In the genomic region with DNA sequence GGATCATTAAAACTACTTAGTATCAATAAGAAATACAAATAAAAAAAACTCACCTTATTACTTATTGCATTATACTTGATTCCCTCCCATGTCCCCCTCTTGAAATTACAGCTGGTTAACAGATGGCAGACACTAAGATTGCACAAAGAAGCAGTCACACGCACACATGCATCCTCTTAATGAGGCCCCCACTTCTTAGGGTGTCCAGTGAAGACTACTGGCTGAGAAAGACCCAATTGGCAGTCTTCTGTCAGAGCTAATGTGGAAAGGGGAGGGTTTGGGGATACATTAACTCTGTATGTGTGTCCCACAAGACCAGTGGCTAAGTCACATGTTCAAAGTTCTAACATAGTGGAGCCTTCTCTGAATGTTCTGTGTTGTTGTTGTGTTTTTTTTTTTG, we compare ENCODE assay signal across 18 cellular contexts.
DNase-seq lines count a peak whose midpoint lies in the region; TF ChIP-seq lines count a peak whose summit lies in the region.
"Had no signal": no experiment of that assay in that cellular context is flagged by ENCODE, and none has a peak within 500 bp of the region (broad histone marks: within the 10 kb centered on the region; RNA-seq: fewer than 3 reads in every experiment).

No MANE protein-coding gene starts in this region.

- TF ChIP-seq EP300 in SK-N-SH (IDR thresholded peaks at IDR 0.05; ENCODE audit: borderline replicate concordance in 1 of 2, low read depth in 1 of 2, low read length in 1 of 2): no peak

- CTCF ChIA-PET in SK-N-SH (lab: Yijun Ruan, JAX): interaction anchor here (1.3 to 2.1 kb wide), 3 partner anchors 11 to 74 kb away, joined by 4 to 7 read pairs (median 5); no protein-coding TSS in a partner anchor

- no peaks in the 10 kb centered on the region for H3K27me3 ChIP-seq in SJCRH30
- no peaks in the 10 kb centered on the region for H3K27me3 ChIP-seq in SK-N-SH (ENCODE audit: insufficient read depth)
- H3K27me3 ChIP-seq: BE2C; BLaER1 treated with 17β-estradiol and CSF1 and Interleukin-3, amounts not matched to agents 10 nM and 100 nM had no signal

- no peak overlapping the region for H3K9ac ChIP-seq in SK-N-SH
- H3K9ac ChIP-seq: BLaER1 treated with 17β-estradiol and CSF1 and Interleukin-3, amounts not matched to agents 10 nM and 100 nM had no signal

- H3K9me2 ChIP-seq in SK-N-SH: no peaks in the 10 kb centered on the region

- H4K20me1 ChIP-seq in SK-N-SH (ENCODE audit: insufficient read depth): no peaks in the 10 kb centered on the region
- H4K20me1 ChIP-seq: BLaER1 treated with 17β-estradiol and CSF1 and Interleukin-3, amounts not matched to agents 10 nM and 100 nM had no signal

- no peaks in the 10 kb centered on the region for H3F3A ChIP-seq in SK-N-SH (replicated peaks; ENCODE audit: insufficient read depth)

- POLR2A ChIA-PET in SK-N-SH (lab: Yijun Ruan, JAX): no interaction called here

- WGBS in SK-N-SH (ENCODE audit: low lambda C conversion rate): 67% methylated on average over 1 of the region's 1 CpG

- TF ChIP-seq CTCF in AG10803 (conservative IDR thresholded peaks at IDR 0.05; ENCODE audit: low read length): no peak
- TF ChIP-seq CTCF in SK-N-SH (IDR thresholded peaks at IDR 0.05): no peak

- H3K4me2 ChIP-seq in SK-N-SH: no peak overlapping the region
- H3K4me2 ChIP-seq: BLaER1 treated with 17β-estradiol and CSF1 and Interleukin-3, amounts not matched to agents 10 nM and 100 nM; GM23338 had no signal

- H3K4me1 ChIP-seq in SJCRH30 (no peaks in the 10 kb centered on the region), SK-N-SH (ENCODE audit: control insufficient read depth in 1 of 2, insufficient read depth in 2 of 2, low read depth in 1 of 2, low read length in 1 of 2) (peaks cover 0 to 14% of the 10 kb centered on the region in 2 experiments; a peak in 2 of 4 replicates)
- H3K4me1 ChIP-seq: BE2C; BLaER1 treated with 17β-estradiol and CSF1 and Interleukin-3, amounts not matched to agents 10 nM and 100 nM had no signal

- H3K9me3 ChIP-seq in SJCRH30 (replicated peaks) (no peaks in the 10 kb centered on the region), SK-N-SH (no peaks in the 10 kb centered on the region; the same call in 1 of the 2 replicates)
- H3K9me3 ChIP-seq: BE2C had no signal

- peak; percentile 78 for DNase-seq in AG10803 (ENCODE audit: low read depth)
- DNase-seq in NCI-H2171 (lab: John Stamatoyannopoulos, UW): peak; percentile 75
- peak; percentile 93 for DNase-seq in NCI-H524 treated with DMSO at 0.1 percent for 48 hours (lab: John Stamatoyannopoulos, UW)
- DNase-seq in NCI-H82 treated with DMSO at 0.1 percent for 48 hours (lab: John Stamatoyannopoulos, UW; ENCODE audit: unreplicated experiment): peak; percentile 28
- DNase-seq in stimulated activated CD4-positive, alpha-beta T cell treated with anti-CD3 and anti-CD28 coated beads, Interleukin-4, amount 100 ng/mL, for 4 hours: no peak
- no peak for DNase-seq in Kasumi-1 (lab: John Stamatoyannopoulos, UW)
- no peak for DNase-seq in SJCRH30
- no peak for DNase-seq in SK-N-SH
- DNase-seq: AML-193; BE2C; CD4-positive, alpha-beta T cell; CD8-positive, alpha-beta memory T cell; DMS153; DND-41; H9 had no signal

- no peak overlapping the region for H3K4me3 ChIP-seq in AG10803 (ENCODE audit: low read length)
- H3K4me3 ChIP-seq in SJCRH30: no peak overlapping the region
- no peak overlapping the region for H3K4me3 ChIP-seq in SK-N-SH (ENCODE audit: low read depth in 2 of 2, low read length in 1 of 2)
- H3K4me3 ChIP-seq: BLaER1 treated with 17β-estradiol and CSF1 and Interleukin-3, amounts not matched to agents 10 nM and 100 nM; GM23338 had no signal

- TF ChIP-seq RAD21 in SK-N-SH (IDR thresholded peaks at IDR 0.05; ENCODE audit: low read length): no peak

- H2AFZ ChIP-seq in SK-N-SH (ENCODE audit: low read depth): no peak overlapping the region
- H2AFZ ChIP-seq: GM23338 had no signal

- H3K79me2 ChIP-seq in SK-N-SH (ENCODE audit: insufficient read depth): no peaks in the 10 kb centered on the region

- no peak overlapping the region for H3K27ac ChIP-seq in SJCRH30
- H3K27ac ChIP-seq in SK-N-SH (ENCODE audit: low read depth in 2 of 2, low read length in 1 of 2): no peak overlapping the region
- H3K27ac ChIP-seq: 22Rv1; BLaER1 treated with 17β-estradiol and CSF1 and Interleukin-3, amounts not matched to agents 10 nM and 100 nM had no signal

- H3K36me3 ChIP-seq in SJCRH30: no peaks in the 10 kb centered on the region
- no peaks in the 10 kb centered on the region for H3K36me3 ChIP-seq in SK-N-SH (replicated peaks in 1 of 2; ENCODE audit: control insufficient read depth in 1 of 2, insufficient read depth in 2 of 2, low read length in 1 of 2)
- H3K36me3 ChIP-seq: BE2C; BLaER1 treated with 17β-estradiol and CSF1 and Interleukin-3, amounts not matched to agents 10 nM and 100 nM had no signal

TF ChIP-seq in SK-N-SH, 30 proteins besides CTCF, POLR2A, EP300 and RAD21:
- TF ChIP-seq, protein P1, sequence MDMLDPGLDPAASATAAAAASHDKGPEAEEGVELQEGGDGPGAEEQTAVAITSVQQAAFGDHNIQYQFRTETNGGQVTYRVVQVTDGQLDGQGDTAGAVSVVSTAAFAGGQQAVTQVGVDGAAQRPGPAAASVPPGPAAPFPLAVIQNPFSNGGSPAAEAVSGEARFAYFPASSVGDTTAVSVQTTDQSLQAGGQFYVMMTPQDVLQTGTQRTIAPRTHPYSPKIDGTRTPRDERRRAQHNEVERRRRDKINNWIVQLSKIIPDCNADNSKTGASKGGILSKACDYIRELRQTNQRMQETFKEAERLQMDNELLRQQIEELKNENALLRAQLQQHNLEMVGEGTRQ (IDR thresholded peaks at IDR 0.05; ENCODE audit: borderline replicate concordance, low read depth, low read length): no peak
- TF ChIP-seq CHD2 (IDR thresholded peaks at IDR 0.05; ENCODE audit: low read length, partially characterized antibody) (no peak), RCOR1 (IDR thresholded peaks at IDR 0.05; ENCODE audit: low read length) (no peak), MEF2A (IDR thresholded peaks at IDR 0.05; ENCODE audit: borderline replicate concordance, low read depth) (no peak), NFIC (IDR thresholded peaks at IDR 0.05; ENCODE audit: borderline replicate concordance) (no peak), POLR2AphosphoS5 (IDR thresholded peaks at IDR 0.05; ENCODE audit: low read depth, low read length) (no peak)
- TF ChIP-seq, protein P2, sequence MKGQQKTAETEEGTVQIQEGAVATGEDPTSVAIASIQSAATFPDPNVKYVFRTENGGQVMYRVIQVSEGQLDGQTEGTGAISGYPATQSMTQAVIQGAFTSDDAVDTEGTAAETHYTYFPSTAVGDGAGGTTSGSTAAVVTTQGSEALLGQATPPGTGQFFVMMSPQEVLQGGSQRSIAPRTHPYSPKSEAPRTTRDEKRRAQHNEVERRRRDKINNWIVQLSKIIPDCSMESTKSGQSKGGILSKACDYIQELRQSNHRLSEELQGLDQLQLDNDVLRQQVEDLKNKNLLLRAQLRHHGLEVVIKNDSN (IDR thresholded peaks at IDR 0.05; ENCODE audit: borderline replicate concordance, low read depth): no peak
- TF ChIP-seq, protein P3, sequence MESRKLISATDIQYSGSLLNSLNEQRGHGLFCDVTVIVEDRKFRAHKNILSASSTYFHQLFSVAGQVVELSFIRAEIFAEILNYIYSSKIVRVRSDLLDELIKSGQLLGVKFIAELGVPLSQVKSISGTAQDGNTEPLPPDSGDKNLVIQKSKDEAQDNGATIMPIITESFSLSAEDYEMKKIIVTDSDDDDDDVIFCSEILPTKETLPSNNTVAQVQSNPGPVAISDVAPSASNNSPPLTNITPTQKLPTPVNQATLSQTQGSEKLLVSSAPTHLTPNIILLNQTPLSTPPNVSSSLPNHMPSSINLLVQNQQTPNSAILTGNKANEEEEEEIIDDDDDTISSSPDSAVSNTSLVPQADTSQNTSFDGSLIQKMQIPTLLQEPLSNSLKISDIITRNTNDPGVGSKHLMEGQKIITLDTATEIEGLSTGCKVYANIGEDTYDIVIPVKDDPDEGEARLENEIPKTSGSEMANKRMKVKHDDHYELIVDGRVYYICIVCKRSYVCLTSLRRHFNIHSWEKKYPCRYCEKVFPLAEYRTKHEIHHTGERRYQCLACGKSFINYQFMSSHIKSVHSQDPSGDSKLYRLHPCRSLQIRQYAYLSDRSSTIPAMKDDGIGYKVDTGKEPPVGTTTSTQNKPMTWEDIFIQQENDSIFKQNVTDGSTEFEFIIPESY (IDR thresholded peaks at IDR 0.05; ENCODE audit: borderline replicate concordance, low read depth): no peak

Comparison
In these comparisons a context has a peak if more than half of its experiments do, and no peak if none do; other contexts are left out.
1. DNase-seq: peak in AG10803 (single experiment), NCI-H2171 (single experiment), NCI-H524 treated with DMSO at 0.1 percent for 48 hours (single experiment) and NCI-H82 treated with DMSO at 0.1 percent for 48 hours (single experiment); none in stimulated activated CD4-positive, alpha-beta T cell treated with anti-CD3 and anti-CD28 coated beads, Interleukin-4, amount 100 ng/mL, for 4 hours (0 of 2), Kasumi-1 (0 of 2), SJCRH30 (0 of 2) and SK-N-SH (single experiment).